Comparison of ENCODE assay signal across 25 cellular contexts in the genomic region with DNA sequence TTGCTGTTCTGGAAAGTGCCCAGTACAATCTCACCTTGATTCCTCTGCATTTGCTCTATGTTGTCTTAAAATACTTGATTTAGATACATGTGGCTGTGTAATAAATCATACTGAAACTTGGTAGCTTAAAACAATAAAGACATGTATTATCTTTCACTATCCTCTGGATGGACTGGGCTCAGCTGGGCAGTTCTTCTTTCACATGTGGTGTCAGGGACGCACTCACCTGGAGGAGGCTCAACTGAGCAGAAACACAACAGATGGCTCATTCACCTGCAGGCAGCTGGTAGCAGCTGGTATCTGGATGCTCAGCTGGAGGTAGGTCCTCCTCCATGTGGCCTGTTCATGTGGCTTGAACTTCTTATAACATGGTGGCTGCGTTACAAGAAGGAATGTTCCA.
DNase-seq lines count a peak whose midpoint lies in the region; ATAC-seq, FAIRE-seq and TF ChIP-seq lines count a peak whose summit lies in the region.
"Had no signal": no experiment of that assay in that cellular context is flagged by ENCODE, and none has a peak within 500 bp of the region (broad histone marks: within the 10 kb centered on the region; RNA-seq: fewer than 3 reads in every experiment).

No MANE protein-coding gene starts in this region.

- in situ Hi-C loops in HepG2 (cut with HindIII; ENCODE audit: extremely low pct_ligation_motif_present, low pct_unique_long_range_greater_than_20kb), result no loop called here

- H3K27ac Mint-ChIP-seq in activated CD4-positive, alpha-beta T cell treated with anti-CD3 and anti-CD28 coated beads, Interleukin-2, amount 10 ng/mL, durations not matched to agents 24 days and 14 days, result no peak overlapping the region
- no peak overlapping the region for H3K27ac Mint-ChIP-seq in activated CD4-positive, alpha-beta T cell treated with anti-CD3 and anti-CD28 coated beads for 36 hours
- H3K27ac Mint-ChIP-seq: B cell; CD4-positive, alpha-beta T cell; CD8-positive, alpha-beta T cell had no signal

- H3K9ac ChIP-seq in HepG2 (ENCODE audit: insufficient read depth, low read depth, low read length), result no peak overlapping the region
- H3K9ac ChIP-seq: BLaER1 treated with 17β-estradiol and CSF1 and Interleukin-3, amounts not matched to agents 10 nM and 100 nM had no signal

- POLR2A ChIA-PET in activated CD4-positive, alpha-beta T cell treated with anti-CD3 and anti-CD28 coated beads for 36 hours (lab: Charles Lee), result no interaction called here
- POLR2A ChIA-PET in HepG2 (lab: Yijun Ruan, JAX), result no interaction called here

- H3K36me3 Mint-ChIP-seq in activated CD4-positive, alpha-beta T cell treated with anti-CD3 and anti-CD28 coated beads, Interleukin-2, amount 10 ng/mL, durations not matched to agents 24 days and 14 days (ENCODE audit: low read depth), result no peaks in the 10 kb centered on the region
- H3K36me3 Mint-ChIP-seq in activated CD4-positive, alpha-beta T cell treated with anti-CD3 and anti-CD28 coated beads for 36 hours (ENCODE audit: low read depth), result no peaks in the 10 kb centered on the region
- H3K36me3 Mint-ChIP-seq: CD8-positive, alpha-beta T cell had no signal

- no peak for TF ChIP-seq RAD21 in HepG2 (CRISPR knock-in tag; IDR thresholded peaks at IDR 0.05)

- no peaks in the 10 kb centered on the region for H3K27me3 Mint-ChIP-seq in activated CD4-positive, alpha-beta T cell treated with anti-CD3 and anti-CD28 coated beads, Interleukin-2, amount 10 ng/mL, durations not matched to agents 24 days and 14 days
- no peaks in the 10 kb centered on the region for H3K27me3 Mint-ChIP-seq in activated CD4-positive, alpha-beta T cell treated with anti-CD3 and anti-CD28 coated beads for 36 hours
- H3K27me3 Mint-ChIP-seq: B cell; CD4-positive, alpha-beta T cell had no signal

- H3K9me3 Mint-ChIP-seq in activated CD4-positive, alpha-beta T cell treated with anti-CD3 and anti-CD28 coated beads, Interleukin-2, amount 10 ng/mL, durations not matched to agents 24 days and 14 days, result peaks cover 6% of the 10 kb centered on the region
- H3K9me3 Mint-ChIP-seq in activated CD4-positive, alpha-beta T cell treated with anti-CD3 and anti-CD28 coated beads for 36 hours (ENCODE audit: low read depth), result peaks cover 5% of the 10 kb centered on the region
- H3K9me3 Mint-ChIP-seq: CD8-positive, alpha-beta T cell had no signal

- H2AFZ ChIP-seq in HepG2 (ENCODE audit: low read length), result no peak overlapping the region

- H3K4me1 Mint-ChIP-seq in activated CD4-positive, alpha-beta T cell treated with anti-CD3 and anti-CD28 coated beads, Interleukin-2, amount 10 ng/mL, durations not matched to agents 24 days and 14 days, result no peaks in the 10 kb centered on the region
- no peaks in the 10 kb centered on the region for H3K4me1 Mint-ChIP-seq in activated CD4-positive, alpha-beta T cell treated with anti-CD3 and anti-CD28 coated beads for 36 hours
- H3K4me1 Mint-ChIP-seq: B cell had no signal

- H3K27ac ChIP-seq in HepG2 (ENCODE audit: extremely low read length, insufficient read depth, low read length) (no peak overlapping the region), testis (peak overlapping the region; percentile 49 to 64), spleen (no peak overlapping the region)
- H3K27ac ChIP-seq: 22Rv1; A549; BLaER1 treated with 17β-estradiol and CSF1 and Interleukin-3, amounts not matched to agents 10 nM and 100 nM; C4-2B had no signal

- no peak for ATAC-seq in activated CD4-positive, alpha-beta T cell treated with anti-CD3 and anti-CD28 coated beads for 36 hours
- no peak for ATAC-seq in HepG2
- ATAC-seq: A549; CD8-positive, alpha-beta T cell; GM12878 had no signal

- H3K4me2 ChIP-seq in HepG2 (ENCODE audit: low read depth, low read length), result no peak overlapping the region
- H3K4me2 ChIP-seq: A549; BLaER1 treated with 17β-estradiol and CSF1 and Interleukin-3, amounts not matched to agents 10 nM and 100 nM had no signal

- H3K27me3 ChIP-seq in HepG2 (ENCODE audit: control insufficient read depth in 1 of 2, insufficient read depth in 2 of 2, low read length in 2 of 2), result no peaks in the 10 kb centered on the region; a peak in 1 of 5 replicates
- no peaks in the 10 kb centered on the region for H3K27me3 ChIP-seq in testis
- H3K27me3 ChIP-seq in spleen (replicated peaks in 1 of 7), result no peaks in the 10 kb centered on the region
- H3K27me3 ChIP-seq: BLaER1 treated with 17β-estradiol and CSF1 and Interleukin-3, amounts not matched to agents 10 nM and 100 nM had no signal

- 75% methylated on average over 1 of the region's 2 CpGs for WGBS in HepG2 (ENCODE audit: low lambda C conversion rate)
- 74 to 93% methylated on average over 2 of the region's 2 CpGs for whole genome bisulfite sequencing in testis, 2 donors
- WGBS in spleen, 5 donors, result 78 to 96% (median 87%) methylated on average over 2 of the region's 2 CpGs

- no peaks in the 10 kb centered on the region for H4K20me1 ChIP-seq in HepG2 (ENCODE audit: insufficient read depth, low read length)
- H4K20me1 ChIP-seq: BLaER1 treated with 17β-estradiol and CSF1 and Interleukin-3, amounts not matched to agents 10 nM and 100 nM had no signal

- TF ChIP-seq POLR2A in HepG2 (IDR thresholded peaks at IDR 0.05; ENCODE audit: insufficient read depth in 1 of 2, low read depth in 2 of 2, low read length in 2 of 2), result no peak
- no peak for TF ChIP-seq POLR2A in testis (IDR thresholded peaks at IDR 0.05)
- TF ChIP-seq POLR2A in spleen (IDR thresholded peaks at IDR 0.05), result no peak

- H3K4me1 ChIP-seq in HepG2 (ENCODE audit: insufficient read depth, low read length), result no peaks in the 10 kb centered on the region
- H3K4me1 ChIP-seq in testis, result peaks cover 16% of the 10 kb centered on the region
- no peaks in the 10 kb centered on the region for H3K4me1 ChIP-seq in spleen
- H3K4me1 ChIP-seq: A549, Caco-2 had no signal

- no peaks in the 10 kb centered on the region for H3K79me2 ChIP-seq in HepG2 (ENCODE audit: insufficient read depth, low read length)

- FAIRE-seq in HepG2 (lab: Jason Lieb, UNC), result no peak
- FAIRE-seq: A549, D721Med, GM12878, GM12892, GM18507 had no signal

- TF ChIP-seq CTCF in HepG2 (CRISPR knock-in tag; IDR thresholded peaks at IDR 0.05) (no peak), testis (IDR thresholded peaks at IDR 0.05) (no peak), spleen (IDR thresholded peaks at IDR 0.05 in 8 of 11, conservative IDR thresholded peaks at IDR 0.05 in 3 of 11) (no peak)

- no peak overlapping the region for H3K4me3 ChIP-seq in HepG2 (replicated peaks in 1 of 3; ENCODE audit: insufficient read depth in 1 of 3, low read depth in 2 of 3, low read length in 3 of 3)
- no peak overlapping the region for H3K4me3 ChIP-seq in testis
- no peak overlapping the region for H3K4me3 ChIP-seq in spleen
- H3K4me3 ChIP-seq: A549; BLaER1 treated with 17β-estradiol and CSF1 and Interleukin-3, amounts not matched to agents 10 nM and 100 nM; GM12878 had no signal

- TF ChIP-seq EP300 in HepG2 (IDR thresholded peaks at IDR 0.05; ENCODE audit: low read depth in 2 of 2, low read length in 2 of 2) (no peak), HepG2 (CRISPR knock-in tag; IDR thresholded peaks at IDR 0.05; ENCODE audit: borderline replicate concordance) (no peak)

- intact Hi-C loops in activated CD4-positive, alpha-beta T cell treated with anti-CD3 and anti-CD28 coated beads, Interleukin-2, amount 10 ng/mL, durations not matched to agents 24 days and 14 days (cut with micrococcal nuclease), result no loop called here
- intact Hi-C loops in activated CD4-positive, alpha-beta T cell treated with anti-CD3 and anti-CD28 coated beads for 36 hours (cut with DNase I, micrococcal nuclease), result no loop called here
- intact Hi-C loops in HepG2 (cut with micrococcal nuclease; ENCODE audit: unreplicated experiment), result no loop called here
- intact Hi-C loops in testis (cut with DNase I; ENCODE audit: low total_unique reads), result no loop called here
- intact Hi-C loops in spleen (cut with DNase I; ENCODE audit: low total_unique reads), result no loop called here

- H3K36me3 ChIP-seq in HepG2 (replicated peaks in 1 of 2; ENCODE audit: control insufficient read depth in 1 of 2, insufficient read depth in 2 of 2, low read length in 2 of 2), result no peaks in the 10 kb centered on the region
- H3K36me3 ChIP-seq in testis (ENCODE audit: low read depth, missing control alignments), result no peaks in the 10 kb centered on the region
- no peaks in the 10 kb centered on the region for H3K36me3 ChIP-seq in spleen
- H3K36me3 ChIP-seq: BLaER1 treated with 17β-estradiol and CSF1 and Interleukin-3, amounts not matched to agents 10 nM and 100 nM had no signal

- H3K9me3 ChIP-seq in HepG2 (ENCODE audit: low read length) (no peaks in the 10 kb centered on the region), testis (no peaks in the 10 kb centered on the region), spleen (peaks cover 0 to 8% (median 0%) of the 10 kb centered on the region in 8 donors)
- H3K9me3 ChIP-seq: A549, Caco-2 had no signal

- CTCF ChIA-PET in activated CD4-positive, alpha-beta T cell treated with anti-CD3 and anti-CD28 coated beads for 36 hours (lab: Charles Lee), result no interaction called here
- CTCF ChIA-PET in HepG2 (lab: Yijun Ruan, JAX; ENCODE audit: low intra/inter-chr PET ratio, low total read pairs), result no interaction called here

- peak; percentile 3 for DNase-seq in DMS53 (lab: John Stamatoyannopoulos, UW)
- no peak for DNase-seq in DMS53 treated with DMSO at 0.1 percent for 48 hours (lab: John Stamatoyannopoulos, UW; ENCODE audit: unreplicated experiment)
- peak; percentile 37 for DNase-seq in activated CD4-positive, alpha-beta T cell treated with anti-CD3 and anti-CD28 coated beads, Interleukin-2, amount 10 ng/mL, durations not matched to agents 24 days and 14 days
- DNase-seq in activated CD4-positive, alpha-beta T cell treated with anti-CD3 and anti-CD28 coated beads for 36 hours, result no peak
- DNase-seq in HepG2 (ENCODE audit: low spot score), result no peak
- DNase-seq in testis, result no peak
- DNase-seq in NCI-H2227 (lab: John Stamatoyannopoulos, UW; ENCODE audit: unreplicated experiment), result no peak
- DNase-seq in spleen, result no peak
- DNase-seq: AML-193; Caco-2; Calu3; CD4-positive, alpha-beta T cell; CD8-positive, alpha-beta T cell; DND-41; EL; GDM1 had no signal

- H3K4me3 Mint-ChIP-seq in activated CD4-positive, alpha-beta T cell treated with anti-CD3 and anti-CD28 coated beads, Interleukin-2, amount 10 ng/mL, durations not matched to agents 24 days and 14 days, result no peak overlapping the region
- no peak overlapping the region for H3K4me3 Mint-ChIP-seq in activated CD4-positive, alpha-beta T cell treated with anti-CD3 and anti-CD28 coated beads for 36 hours
- H3K4me3 Mint-ChIP-seq: B cell; CD4-positive, alpha-beta T cell; CD8-positive, alpha-beta T cell had no signal

- BruUV-seq in HepG2 (replicated peaks; lab: Mats Ljungman, UMichigan), result no TSS peak

TF ChIP-seq in HepG2, 621 proteins besides CTCF, POLR2A, EP300 and RAD21:
- TF ChIP-seq YEATS4 (CRISPR knock-in tag; IDR thresholded peaks at IDR 0.05; ENCODE audit: borderline replicate concordance) (no peak), ZNF331 (CRISPR knock-in tag; IDR thresholded peaks at IDR 0.05) (peak; percentile 94)

Comparison
In these comparisons a context has a peak if more than half of its experiments do, and no peak if none do; other contexts are left out.
1. DNase-seq: peak in DMS53 (single experiment) and activated CD4-positive, alpha-beta T cell treated with anti-CD3 and anti-CD28 coated beads, Interleukin-2, amount 10 ng/mL, durations not matched to agents 24 days and 14 days (single experiment); none in DMS53 treated with DMSO at 0.1 percent for 48 hours (single experiment), activated CD4-positive, alpha-beta T cell treated with anti-CD3 and anti-CD28 coated beads for 36 hours (single experiment), HepG2 (single experiment), testis (single experiment), NCI-H2227 (single experiment) and spleen (single experiment).
2. H3K27ac ChIP-seq: peak in testis (2 of 2); none in HepG2 (single experiment) and spleen (0 of 8).